Comparison of ENCODE assay signal across 1 cellular context in the genomic region with DNA sequence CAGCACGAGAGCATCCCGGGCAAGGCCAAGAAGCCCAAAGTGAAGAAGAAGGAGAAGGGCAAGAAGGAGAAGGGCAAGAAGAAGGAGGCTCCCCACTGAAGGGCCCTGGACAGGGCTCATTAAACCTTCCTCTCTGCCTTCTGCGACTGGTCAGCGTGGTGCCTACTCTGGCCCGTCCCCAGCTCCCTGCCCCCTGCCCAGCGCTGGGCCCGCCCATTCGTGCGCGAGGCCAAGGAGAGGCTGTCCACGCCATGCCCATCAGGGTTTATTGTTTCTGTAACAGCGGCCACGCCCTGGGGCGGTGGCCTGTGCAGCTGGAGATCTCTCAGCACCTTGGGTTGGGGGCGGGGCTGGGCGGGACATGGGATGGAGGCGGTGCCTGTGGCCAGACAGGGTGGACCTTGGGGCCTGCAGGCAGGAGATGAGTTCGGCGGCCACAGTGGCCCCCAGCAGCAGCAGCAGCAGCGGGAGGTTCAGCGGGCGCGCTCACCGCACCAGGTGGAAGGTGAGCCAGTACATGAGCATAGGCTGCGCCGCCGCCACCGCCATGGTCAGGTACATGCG.
TF ChIP-seq lines count a peak whose summit lies in the region.

No MANE protein-coding gene starts in this region.

TF ChIP-seq in HEK293, 187 proteins besides CTCF, POLR2A, EP300 and RAD21 (continued from another document):
- peak; percentile 18 for TF ChIP-seq ZBTB26 (tag by site-specific recombination; optimal IDR thresholded peaks at IDR 0.05)
- TF ChIP-seq ZNF555 (tag by site-specific recombination; conservative IDR thresholded peaks at IDR 0.05), result no peak
- TF ChIP-seq ZIC2 (tag by site-specific recombination; IDR thresholded peaks at IDR 0.05), result peak; percentile 54
- TF ChIP-seq SP2 (tag by site-specific recombination; IDR thresholded peaks at IDR 0.05), result peak; percentile 81
- 0 out of 2 replicates have a peak, but pooled peaks have one; percentile 13 for TF ChIP-seq SP7 (tag by site-specific recombination; IDR thresholded peaks at IDR 0.05)
- no peak for TF ChIP-seq ZNF501 (tag by site-specific recombination; IDR thresholded peaks at IDR 0.05)
- TF ChIP-seq ZNF239 (tag by site-specific recombination; IDR thresholded peaks at IDR 0.05), result no peak
- TF ChIP-seq KLF1 (tag by site-specific recombination; IDR thresholded peaks at IDR 0.05), result peak; percentile 100
- peak; percentile 45; the same call in 1 of the 2 replicates for TF ChIP-seq GLIS2 (tag by site-specific recombination; IDR thresholded peaks at IDR 0.05)
- TF ChIP-seq ZBTB48 (tag by site-specific recombination; IDR thresholded peaks at IDR 0.05), result no peak
- TF ChIP-seq ZNF544 (tag by site-specific recombination; IDR thresholded peaks at IDR 0.05), result no peak
- no peak for TF ChIP-seq ZNF155 (tag by site-specific recombination; IDR thresholded peaks at IDR 0.05)
- 0 out of 2 replicates have a peak, but pooled peaks have one; percentile 21 for TF ChIP-seq ZNF366 (tag by site-specific recombination; conservative IDR thresholded peaks at IDR 0.05)
- TF ChIP-seq PATZ1 (tag by site-specific recombination; IDR thresholded peaks at IDR 0.05), result peak; percentile 34; the same call in 1 of the 2 replicates
- no peak for TF ChIP-seq GFI1B (tag by site-specific recombination; IDR thresholded peaks at IDR 0.05)
- peak; percentile 51; the same call in 1 of the 2 replicates for TF ChIP-seq GLIS1 (tag by site-specific recombination; IDR thresholded peaks at IDR 0.05)
- no peak for TF ChIP-seq ZNF626 (tag by site-specific recombination; IDR thresholded peaks at IDR 0.05)
- no peak for TF ChIP-seq ZNF302 (tag by site-specific recombination; IDR thresholded peaks at IDR 0.05; ENCODE audit: low read depth)
- TF ChIP-seq, protein P1, sequence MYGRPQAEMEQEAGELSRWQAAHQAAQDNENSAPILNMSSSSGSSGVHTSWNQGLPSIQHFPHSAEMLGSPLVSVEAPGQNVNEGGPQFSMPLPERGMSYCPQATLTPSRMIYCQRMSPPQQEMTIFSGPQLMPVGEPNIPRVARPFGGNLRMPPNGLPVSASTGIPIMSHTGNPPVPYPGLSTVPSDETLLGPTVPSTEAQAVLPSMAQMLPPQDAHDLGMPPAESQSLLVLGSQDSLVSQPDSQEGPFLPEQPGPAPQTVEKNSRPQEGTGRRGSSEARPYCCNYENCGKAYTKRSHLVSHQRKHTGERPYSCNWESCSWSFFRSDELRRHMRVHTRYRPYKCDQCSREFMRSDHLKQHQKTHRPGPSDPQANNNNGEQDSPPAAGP (tag by site-specific recombination; IDR thresholded peaks at IDR 0.05), result peak; percentile 94
- TF ChIP-seq KLF9 (tag by site-specific recombination; IDR thresholded peaks at IDR 0.05; ENCODE audit: low read depth), result peak; percentile 40; the same call in 1 of the 2 replicates
- no peak for TF ChIP-seq ZNF610 (tag by site-specific recombination; IDR thresholded peaks at IDR 0.05; ENCODE audit: borderline replicate concordance)
- peak; percentile 27; the same call in 1 of the 2 replicates for TF ChIP-seq ZNF335 (tag by site-specific recombination; conservative IDR thresholded peaks at IDR 0.05)
- TF ChIP-seq KLF7 (tag by site-specific recombination; IDR thresholded peaks at IDR 0.05; ENCODE audit: borderline replicate concordance), result peak; percentile 98; the same call in 1 of the 2 replicates
- no peak for TF ChIP-seq ZNF174 (tag by site-specific recombination; IDR thresholded peaks at IDR 0.05)
- peak; percentile 72 for TF ChIP-seq SP3 (tag by site-specific recombination; IDR thresholded peaks at IDR 0.05)
- peak; percentile 39; the same call in 1 of the 2 replicates for TF ChIP-seq WT1 (tag by site-specific recombination; IDR thresholded peaks at IDR 0.05)
- no peak for TF ChIP-seq ZNF624 (tag by site-specific recombination; IDR thresholded peaks at IDR 0.05)
- no peak for TF ChIP-seq ZFHX2 (tag by site-specific recombination; conservative IDR thresholded peaks at IDR 0.05)
- no peak for TF ChIP-seq ZNF221 (tag by site-specific recombination; IDR thresholded peaks at IDR 0.05; ENCODE audit: borderline replicate concordance)
- TF ChIP-seq ZNF776 (tag by site-specific recombination; IDR thresholded peaks at IDR 0.05; ENCODE audit: borderline replicate concordance), result no peak
- TF ChIP-seq ZNF623 (tag by site-specific recombination; IDR thresholded peaks at IDR 0.05), result no peak
- 0 out of 2 replicates have a peak, but pooled peaks have one; percentile 35 for TF ChIP-seq ZFP69B (tag by site-specific recombination; IDR thresholded peaks at IDR 0.05)
- no peak for TF ChIP-seq ZNF280C (tag by site-specific recombination; IDR thresholded peaks at IDR 0.05)
- no peak for TF ChIP-seq ZBTB17 (tag by site-specific recombination; IDR thresholded peaks at IDR 0.05)
- TF ChIP-seq ZNF23 (tag by site-specific recombination; IDR thresholded peaks at IDR 0.05; ENCODE audit: borderline replicate concordance), result no peak
- TF ChIP-seq RBAK (tag by site-specific recombination; IDR thresholded peaks at IDR 0.05), result no peak
